10 cellular contexts compared by ENCODE assay signal in genomic region chr5:134552301-134552700, GRCh38. TPM values are rescaled to one million over a fixed set of nuclear protein-coding genes. Genes with fewer than 3 reads are reported as not detected.
DNase-seq lines count a peak whose midpoint lies in the region; TF ChIP-seq lines count a peak whose summit lies in the region.
"Had no signal": no experiment of that assay in that cellular context is flagged by ENCODE, and none has a peak within 500 bp of the region (broad histone marks: within the 10 kb centered on the region; RNA-seq: fewer than 3 reads in every experiment).

No MANE protein-coding gene starts in this region.

- DNase-seq in AG08395 (ENCODE audit: low spot score) (peak; percentile 74), M059J (ENCODE audit: low read depth) (peak; percentile 90), coronary artery (ENCODE audit: low spot score) (peak; percentile 95), mesenchymal stem cell (peak; percentile 83), NK-92 (lab: John Stamatoyannopoulos, UW; ENCODE audit: unreplicated experiment) (no peak), NCI-H187 treated with DMSO at 0.1 percent for 48 hours (lab: John Stamatoyannopoulos, UW) (no peak), MM.1S (no peak), NCI-H510A (lab: John Stamatoyannopoulos, UW) (no peak)
- DNase-seq: RPMI8226; stimulated activated CD4-positive, alpha-beta T cell treated with anti-CD3 and anti-CD28 coated beads, Interleukin-1b, Interleukin-23, amount 100 ng/mL, for 48 hours had no signal

- no peak overlapping the region for H3K18ac ChIP-seq in mesenchymal stem cell (ENCODE audit: low read depth in 1 of 2, low read length in 2 of 2)

- H4K8ac ChIP-seq in mesenchymal stem cell (ENCODE audit: low read length), result no peak overlapping the region

- no peak overlapping the region for H2AFZ ChIP-seq in mesenchymal stem cell (ENCODE audit: low read depth, low read length)
- H2AFZ ChIP-seq in MM.1S (ENCODE audit: low read length), result no peak overlapping the region

- H3K27ac ChIP-seq in coronary artery, result peak overlapping the region; percentile 90 to 94
- H3K27ac ChIP-seq in mesenchymal stem cell (ENCODE audit: low read length, poor library complexity, severe bottlenecking), result peak overlapping the region; percentile 63
- no peak overlapping the region for H3K27ac ChIP-seq in MM.1S (ENCODE audit: low read length)

- H2BK5ac ChIP-seq in mesenchymal stem cell (ENCODE audit: low read depth, low read length, poor library complexity, severe bottlenecking), result no peak overlapping the region

- no peak overlapping the region for H3K4ac ChIP-seq in mesenchymal stem cell (ENCODE audit: low read depth in 1 of 2, low read length in 2 of 2)

- peaks cover 49% of the 10 kb centered on the region for H3K4me1 ChIP-seq in mesenchymal stem cell (ENCODE audit: control insufficient read depth, insufficient read depth, low read depth, low read length)
- H3K4me1 ChIP-seq in MM.1S (ENCODE audit: low read length), result no peaks in the 10 kb centered on the region

- no peaks in the 10 kb centered on the region for H3F3A ChIP-seq in MM.1S (ENCODE audit: insufficient read depth, low read length)

- TF ChIP-seq CTCF in coronary artery (IDR thresholded peaks at IDR 0.05) (no peak), MM.1S (IDR thresholded peaks at IDR 0.05; ENCODE audit: low read length) (no peak)

- H3K36me3 ChIP-seq in mesenchymal stem cell (ENCODE audit: control insufficient read depth in 1 of 2, insufficient read depth in 2 of 2, low read depth in 1 of 2, low read length in 2 of 2) (peaks cover 51 to 67% of the 10 kb centered on the region in 2 experiments), MM.1S (replicated peaks; ENCODE audit: insufficient read depth, low read length) (no peaks in the 10 kb centered on the region)

- WGBS in mesenchymal stem cell, result 60% methylated on average over 1 of the region's 3 CpGs

- no peaks in the 10 kb centered on the region for H3K9me3 ChIP-seq in mesenchymal stem cell (ENCODE audit: control insufficient read depth, low read length)
- H3K9me3 ChIP-seq in MM.1S (replicated peaks; ENCODE audit: insufficient read depth, low read length), result no peaks in the 10 kb centered on the region

- H2BK12ac ChIP-seq in mesenchymal stem cell (ENCODE audit: low read length in 2 of 2), result no peak overlapping the region

- H2BK15ac ChIP-seq in mesenchymal stem cell (ENCODE audit: low read depth, poor library complexity, severe bottlenecking), result no peak overlapping the region

- no peaks in the 10 kb centered on the region for H3K9me2 ChIP-seq in MM.1S (replicated peaks; ENCODE audit: insufficient read depth, low read length)

- H3K14ac ChIP-seq in mesenchymal stem cell (ENCODE audit: low read length in 2 of 2), result no peak overlapping the region

- H4K20me1 ChIP-seq in MM.1S (ENCODE audit: insufficient read depth, low read length), result no peaks in the 10 kb centered on the region

- H3K9ac ChIP-seq in mesenchymal stem cell (ENCODE audit: low read length) (peak overlapping the region; percentile 65), MM.1S (ENCODE audit: low read length) (no peak overlapping the region)

- no peak overlapping the region for H4K91ac ChIP-seq in mesenchymal stem cell (ENCODE audit: low read length)

- H3K27me3 ChIP-seq in mesenchymal stem cell (ENCODE audit: control insufficient read depth in 1 of 2, insufficient read depth in 1 of 2, low read length in 2 of 2), result no peaks in the 10 kb centered on the region
- H3K27me3 ChIP-seq in MM.1S (replicated peaks; ENCODE audit: insufficient read depth, low read length), result no peaks in the 10 kb centered on the region

- peaks cover 32% of the 10 kb centered on the region for H3K79me1 ChIP-seq in mesenchymal stem cell (replicated peaks; ENCODE audit: low read length, poor library complexity, severe bottlenecking)

- peak overlapping the region; percentile 34 for H3K4me3 ChIP-seq in coronary artery
- peak overlapping the region in 1 of 2 experiments; percentile 39 for H3K4me3 ChIP-seq in mesenchymal stem cell (ENCODE audit: insufficient read depth in 1 of 2, low read depth in 1 of 2, low read length in 2 of 2)
- no peak overlapping the region for H3K4me3 ChIP-seq in MM.1S (ENCODE audit: low read length)

- no peak overlapping the region for H3K4me2 ChIP-seq in mesenchymal stem cell (ENCODE audit: low read length, poor library complexity, severe bottlenecking)
- no peak overlapping the region for H3K4me2 ChIP-seq in MM.1S (ENCODE audit: low read depth, low read length)

- H3K23ac ChIP-seq in mesenchymal stem cell (ENCODE audit: low read length in 2 of 2), result no peak overlapping the region

- H3K79me2 ChIP-seq in MM.1S (ENCODE audit: low read length), result no peaks in the 10 kb centered on the region

- H2AK5ac ChIP-seq in mesenchymal stem cell (ENCODE audit: low read length, severe bottlenecking), result no peak overlapping the region

- H2BK120ac ChIP-seq in mesenchymal stem cell (ENCODE audit: low read depth, low read length), result no peak overlapping the region

RNA-seq across cellular contexts. Expression of gene JADE2, which starts 26.8 kb away (rescaled TPM):
- total RNA-seq in M059J (2014; rRNA removed; shearing (Covaris generic)), result 19.8 and 34.4 TPM in 2 replicates
- 19.8 TPM for polyA plus RNA-seq in mesenchymal stem cell (2013, experiment 1 of 2)
- polyA plus RNA-seq in mesenchymal stem cell (2013, experiment 2 of 2), result 17.8 TPM

Comparison
In these comparisons a context has a peak if more than half of its experiments do, and no peak if none do; other contexts are left out.
1. DNase-seq: peak in AG08395 (single experiment), M059J (single experiment), coronary artery (single experiment) and mesenchymal stem cell (single experiment); none in NK-92 (single experiment), NCI-H187 treated with DMSO at 0.1 percent for 48 hours (single experiment), MM.1S (single experiment) and NCI-H510A (single experiment).